28 cellular contexts compared by ENCODE assay signal in genomic region chr12:122467983-122468382, GRCh38. TPM values are rescaled to one million over a fixed set of nuclear protein-coding genes. Genes with fewer than 3 reads are reported as not detected.
DNase-seq lines count a peak whose midpoint lies in the region; ATAC-seq and TF ChIP-seq lines count a peak whose summit lies in the region.
"Had no signal": no experiment of that assay in that cellular context is flagged by ENCODE, and none has a peak within 500 bp of the region (broad histone marks: within the 10 kb centered on the region; RNA-seq: fewer than 3 reads in every experiment).

No MANE protein-coding gene starts in this region.

- no peak for TF ChIP-seq POLR2A in gastroesophageal sphincter (IDR thresholded peaks at IDR 0.05)

- POLR2A ChIA-PET in Caco-2 (lab: Charles Lee) (interaction anchor here (1.7 kb wide), 1 partner anchor 68 kb away, joined by 22 read pairs; no protein-coding TSS in a partner anchor), RWPE1 (lab: Yijun Ruan, JAX; ENCODE audit: low non-redundant PET) (no interaction called here)

- H3K79me1 ChIP-seq in trophoblast cell (ENCODE audit: low read length), result peaks cover 23% of the 10 kb centered on the region

- H2BK120ac ChIP-seq in trophoblast cell (ENCODE audit: insufficient read depth, low read length, poor library complexity), result no peak overlapping the region

- no peaks in the 10 kb centered on the region for H3K4me1 Mint-ChIP-seq in Caco-2 (ENCODE audit: low read depth, unreplicated experiment)

- peak in 1 of 2 experiments; percentile 53 for DNase-seq in Caco-2
- peak; percentile 70 for DNase-seq in RWPE1 (ENCODE audit: low spot score)
- DNase-seq in trophoblast cell, result peak; percentile 82 to 94
- no peak for DNase-seq in NCI-H82 (lab: John Stamatoyannopoulos, UW)
- DNase-seq in COR-L47 (lab: John Stamatoyannopoulos, UW), result no peak
- DNase-seq: activated CD4-positive, alpha-beta memory T cell treated with anti-CD3 and anti-CD28 coated beads for 36 hours; activated CD4-positive, CD25-positive, alpha-beta regulatory T cell treated with anti-CD3 and anti-CD28 coated beads, Interleukin-2, amount 50 U/mL, for 72 hours; caudate nucleus; CD4-positive, alpha-beta memory T cell; GDM1; IMR-90; NCI-H1105; NCI-H2029; NCI-H2227 treated with DMSO at 0.1 percent for 48 hours; NCI-H69; stimulated activated CD4-positive, alpha-beta T cell treated with anti-CD3 and anti-CD28 coated beads, Interleukin-15, amount 100 ng/mL, for 24 hours; stimulated activated naive CD8-positive, alpha-beta T cell treated with anti-CD3 and anti-CD28 coated beads, Interleukin-15, Interleukin-2, amounts not matched to agents 100 U/mL and 50 U/mL, for 24 hours had no signal

- CTCF ChIA-PET in Caco-2 (lab: Charles Lee) (no interaction called here), RWPE1 (lab: Yijun Ruan, JAX) (no interaction called here)

- ATAC-seq in esophagus mucosa (peak; percentile 84), GM21381 (IDR thresholded peaks at IDR 0.05; ENCODE audit: unreplicated experiment) (no peak), gastroesophageal sphincter (no peak)
- ATAC-seq: natural killer cell treated with Interleukin-12 subunit alpha and Interleukin-12 subunit beta and Interleukin-15 and Interleukin-18, amount 100 ng/mL, for 72 hours; pancreas; sciatic nerve; stimulated activated naive CD8-positive, alpha-beta T cell treated with anti-CD3 and anti-CD28 coated beads, Interleukin-15, Interleukin-2, amounts not matched to agents 100 U/mL and 50 U/mL, for 24 hours had no signal

- H3K4me3 Mint-ChIP-seq in Caco-2 (ENCODE audit: unreplicated experiment), result no peak overlapping the region
- H3K4me3 Mint-ChIP-seq: activated CD4-positive, alpha-beta memory T cell treated with anti-CD3 and anti-CD28 coated beads for 36 hours; activated naive CD8-positive, alpha-beta T cell; CD4-positive, alpha-beta memory T cell; natural killer cell treated with Interleukin-12 subunit alpha and Interleukin-12 subunit beta and Interleukin-15 and Interleukin-18, amount 100 ng/mL, for 72 hours; T-helper 1 cell treated with Interleukin-12 subunit alpha and Interleukin-12 subunit beta and Interleukin-4 antibody, amounts not matched to agents 30 μg/mL and 1 μg/mL, for 36 hours had no signal

- no peak overlapping the region for H3K14ac ChIP-seq in trophoblast cell (ENCODE audit: low read length)

- H3K4me3 ChIP-seq in Caco-2 (ENCODE audit: low read depth, low read length) (no peak overlapping the region), trophoblast cell (ENCODE audit: low read depth, low read length) (no peak overlapping the region), gastroesophageal sphincter (no peak overlapping the region)
- H3K4me3 ChIP-seq: ascending aorta, pancreas, SK-N-MC had no signal

- TF ChIP-seq EP300 in gastroesophageal sphincter (IDR thresholded peaks at IDR 0.05), result no peak

- no peaks in the 10 kb centered on the region for H3K36me3 ChIP-seq in Caco-2 (ENCODE audit: control insufficient read depth, insufficient read depth, low read length)
- peaks cover 4 to 7% of the 10 kb centered on the region in 2 experiments for H3K36me3 ChIP-seq in trophoblast cell (ENCODE audit: control insufficient read depth in 1 of 2, insufficient read depth in 2 of 2, low read length in 2 of 2)
- H3K36me3 ChIP-seq in gastroesophageal sphincter, result peaks cover 0 to 8% of the 10 kb centered on the region in 2 donors
- H3K36me3 ChIP-seq: pancreas had no signal

- no peaks in the 10 kb centered on the region for H3K9me3 ChIP-seq in Caco-2
- no peaks in the 10 kb centered on the region for H3K9me3 ChIP-seq in trophoblast cell (ENCODE audit: insufficient read depth, low read depth, low read length)
- no peaks in the 10 kb centered on the region for H3K9me3 ChIP-seq in gastroesophageal sphincter
- H3K9me3 ChIP-seq: ascending aorta, pancreas had no signal

- H4K91ac ChIP-seq in trophoblast cell (ENCODE audit: low read depth, low read length), result no peak overlapping the region

- no peak overlapping the region for H3K4ac ChIP-seq in trophoblast cell (ENCODE audit: low read depth, low read length)

- H2AK5ac ChIP-seq in trophoblast cell (ENCODE audit: low read length), result no peak overlapping the region

- H3K27ac ChIP-seq in RWPE1 (peak overlapping the region; percentile 75), trophoblast cell (ENCODE audit: low read depth, low read length) (peak overlapping the region; percentile 86), gastroesophageal sphincter (no peak overlapping the region)
- H3K27ac ChIP-seq: ascending aorta, HL-60, pancreas, SK-N-MC had no signal

- no peak overlapping the region for H3K4me2 ChIP-seq in trophoblast cell (ENCODE audit: low read length)

- H3K18ac ChIP-seq in trophoblast cell (ENCODE audit: low read length), result no peak overlapping the region

- H3K9ac ChIP-seq in trophoblast cell (ENCODE audit: low read length), result no peak overlapping the region

- WGBS in trophoblast cell (ENCODE audit: extremely low coverage, insufficient coverage, insufficient read length), result no CpG with 5 or more reads among the region's 4 CpGs
- WGBS in gastroesophageal sphincter (ENCODE audit: low coverage in 1 of 2), 2 donors, result 42 to 59% methylated on average over 4 of the region's 4 CpGs

- H3K4me1 ChIP-seq in Caco-2, result peaks cover 42% of the 10 kb centered on the region
- peaks cover 3 to 13% of the 10 kb centered on the region in 2 experiments for H3K4me1 ChIP-seq in trophoblast cell (ENCODE audit: control insufficient read depth in 1 of 2, insufficient read depth in 2 of 2, low read length in 2 of 2)
- H3K4me1 ChIP-seq in gastroesophageal sphincter, result peaks cover 0 to 21% (median 4%) of the 10 kb centered on the region in 3 donors

- no peaks in the 10 kb centered on the region for H3K27me3 Mint-ChIP-seq in Caco-2 (ENCODE audit: insufficient read depth, unreplicated experiment)
- H3K27me3 Mint-ChIP-seq: activated CD4-positive, alpha-beta memory T cell treated with anti-CD3 and anti-CD28 coated beads for 36 hours; activated naive CD8-positive, alpha-beta T cell; CD4-positive, alpha-beta memory T cell; natural killer cell treated with Interleukin-12 subunit alpha and Interleukin-12 subunit beta and Interleukin-15 and Interleukin-18, amount 100 ng/mL, for 72 hours had no signal

- H3K79me2 ChIP-seq in trophoblast cell (ENCODE audit: control insufficient read depth, insufficient read depth, low read length, poor library complexity), result no peaks in the 10 kb centered on the region

- H3K27me3 ChIP-seq in Caco-2 (replicated peaks; ENCODE audit: control insufficient read depth, insufficient read depth, low read length) (no peaks in the 10 kb centered on the region), trophoblast cell (ENCODE audit: insufficient read depth, low read length) (no peaks in the 10 kb centered on the region), gastroesophageal sphincter (no peaks in the 10 kb centered on the region)
- H3K27me3 ChIP-seq: ascending aorta, pancreas had no signal

- no peak overlapping the region for H3K23ac ChIP-seq in trophoblast cell (ENCODE audit: low read length)

- no peak overlapping the region for H2AFZ ChIP-seq in trophoblast cell (ENCODE audit: insufficient read depth, low read length, poor library complexity)

- H4K12ac ChIP-seq in trophoblast cell (ENCODE audit: low read depth, low read length), result no peak overlapping the region

- no peak overlapping the region for H2BK12ac ChIP-seq in trophoblast cell (ENCODE audit: low read length)

- peaks cover 36% of the 10 kb centered on the region for H3K36me3 Mint-ChIP-seq in Caco-2 (ENCODE audit: insufficient read depth, unreplicated experiment)
- H3K36me3 Mint-ChIP-seq: activated naive CD8-positive, alpha-beta T cell; natural killer cell treated with Interleukin-12 subunit alpha and Interleukin-12 subunit beta and Interleukin-15 and Interleukin-18, amount 100 ng/mL, for 72 hours had no signal

- no peak overlapping the region for H4K8ac ChIP-seq in trophoblast cell (ENCODE audit: low read depth, low read length)

- no peak for TF ChIP-seq CTCF in Caco-2 (IDR thresholded peaks at IDR 0.05; ENCODE audit: insufficient read depth in 1 of 2, low read depth in 1 of 2, low read length in 1 of 2, severe bottlenecking in 1 of 2, unreplicated experiment in 1 of 2)
- no peak for TF ChIP-seq CTCF in RWPE1 (conservative IDR thresholded peaks at IDR 0.05; ENCODE audit: low read depth)
- TF ChIP-seq CTCF in gastroesophageal sphincter (IDR thresholded peaks at IDR 0.05), result no peak

- peak overlapping the region; percentile 92 for H3K27ac Mint-ChIP-seq in Caco-2 (ENCODE audit: unreplicated experiment)
- H3K27ac Mint-ChIP-seq: activated CD4-positive, alpha-beta memory T cell treated with anti-CD3 and anti-CD28 coated beads for 36 hours; activated naive CD8-positive, alpha-beta T cell; CD4-positive, alpha-beta memory T cell; natural killer cell treated with Interleukin-12 subunit alpha and Interleukin-12 subunit beta and Interleukin-15 and Interleukin-18, amount 100 ng/mL, for 72 hours; T-helper 1 cell treated with Interleukin-12 subunit alpha and Interleukin-12 subunit beta and Interleukin-4 antibody, amounts not matched to agents 30 μg/mL and 1 μg/mL, for 36 hours had no signal

- H3K9me3 Mint-ChIP-seq in Caco-2 (ENCODE audit: unreplicated experiment), result no peaks in the 10 kb centered on the region
- H3K9me3 Mint-ChIP-seq: activated CD4-positive, alpha-beta memory T cell treated with anti-CD3 and anti-CD28 coated beads for 36 hours; CD4-positive, alpha-beta memory T cell; natural killer cell treated with Interleukin-12 subunit alpha and Interleukin-12 subunit beta and Interleukin-15 and Interleukin-18, amount 100 ng/mL, for 72 hours; T-helper 1 cell treated with Interleukin-12 subunit alpha and Interleukin-12 subunit beta and Interleukin-4 antibody, amounts not matched to agents 30 μg/mL and 1 μg/mL, for 36 hours had no signal

- H2BK5ac ChIP-seq in trophoblast cell (ENCODE audit: low read depth, low read length, poor library complexity), result no peak overlapping the region

- intact Hi-C loops in Caco-2 (cut with micrococcal nuclease; ENCODE audit: unreplicated experiment), result no loop called here

- no TSS peak for BruUV-seq in Caco-2 (replicated peaks; lab: Mats Ljungman, UMichigan)

RNA-seq across cellular contexts. Expression of gene ZCCHC8, which starts 32.7 kb away (rescaled TPM):
- total RNA-seq in Caco-2 (2022), result 37.5 and 40.1 TPM in 2 replicates
- total RNA-seq in esophagus mucosa, result 15.5 TPM
- polyA plus RNA-seq in trophoblast cell (2013), result 63.0 and 64.9 TPM in 2 replicates
- 10 to 100 TPM; 14.1 to 26.0 (median 20.2) TPM for total RNA-seq in gastroesophageal sphincter

RNA-seq across cellular contexts. Expression of gene CLIP1, which starts 45.5 kb away (rescaled TPM):
- total RNA-seq in Caco-2 (2022) (80.9 and 85.0 TPM in 2 replicates), esophagus mucosa (132 TPM), gastroesophageal sphincter (100 to 1,000 TPM; 186 to 272 (median 208) TPM)
- 101 and 104 TPM in 2 replicates for polyA plus RNA-seq in trophoblast cell (2013)

RNA-seq across cellular contexts. Expression of gene RSRC2, which starts 58.8 kb away (rescaled TPM):
- total RNA-seq in Caco-2 (2022), result 77.9 and 79.0 TPM in 2 replicates
- total RNA-seq in esophagus mucosa, result 31.7 TPM
- 90.0 and 93.1 TPM in 2 replicates for polyA plus RNA-seq in trophoblast cell (2013)
- 100 to 1,000 TPM in 1 of 4 donors, 10 to 100 TPM in 3; 37.4 to 102 (median 72.0) TPM for total RNA-seq in gastroesophageal sphincter

RNA-seq across cellular contexts. Expression of gene KNTC1, which starts 59.1 kb away (rescaled TPM):
- total RNA-seq in Caco-2 (2022) (55.8 and 57.0 TPM in 2 replicates), esophagus mucosa (15.4 TPM), gastroesophageal sphincter (10 to 100 TPM in 2 of 4 donors, 1 to 10 TPM in 2; 3.5 to 15.9 (median 10.4) TPM)
- 48.3 and 49.9 TPM in 2 replicates for polyA plus RNA-seq in trophoblast cell (2013)

Comparison
In these comparisons a context has a peak if more than half of its experiments do, and no peak if none do; other contexts are left out.
1. DNase-seq: peak in RWPE1 (single experiment) and trophoblast cell (2 of 2); none in NCI-H82 (single experiment) and COR-L47 (single experiment).
2. H3K27ac ChIP-seq: peak in RWPE1 (single experiment) and trophoblast cell (single experiment); none in gastroesophageal sphincter (0 of 4).